Comparison of ENCODE assay signal across 17 cellular contexts in the genomic region with DNA sequence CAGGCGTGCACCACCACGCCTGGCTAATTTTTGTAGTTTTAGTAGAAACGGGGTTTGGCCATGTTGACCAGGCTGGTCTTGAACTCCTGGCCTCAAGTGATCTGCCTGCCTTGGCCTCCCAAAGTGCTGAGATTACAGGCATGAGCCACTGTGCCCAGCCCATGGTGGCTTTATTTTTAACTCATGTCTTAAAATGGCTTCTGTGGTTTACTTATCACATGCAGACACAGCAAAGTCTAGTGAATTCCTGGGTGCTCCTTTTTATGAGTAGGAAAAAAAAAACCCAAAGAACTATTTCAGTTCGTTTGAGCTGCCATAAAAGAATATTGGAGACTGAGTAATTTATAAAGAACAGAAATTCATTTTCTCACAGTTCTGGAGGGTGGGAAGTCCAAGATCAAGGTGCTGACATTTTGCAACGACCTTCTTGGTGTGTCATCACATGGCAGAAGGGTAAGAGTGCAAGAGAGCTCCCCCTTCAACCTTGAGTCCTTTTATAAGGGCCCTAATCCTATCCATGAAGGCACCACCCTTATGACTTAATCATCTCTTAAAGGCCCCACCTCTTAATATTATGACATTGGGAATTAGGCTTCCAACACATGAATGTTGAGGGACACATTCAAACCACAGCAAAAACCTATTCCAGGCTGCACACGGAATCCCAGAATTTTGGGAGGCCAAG. TPM values are rescaled to one million over a fixed set of nuclear protein-coding genes. Genes with fewer than 3 reads are reported as not detected.
A peak's percentile ranks its signal among the peaks of the same experiment; 100 is the strongest.
DNase-seq lines count a peak whose midpoint lies in the region; ATAC-seq and TF ChIP-seq lines count a peak whose summit lies in the region.
"Had no signal": no experiment of that assay in that cellular context is flagged by ENCODE, and none has a peak within 500 bp of the region (broad histone marks: within the 10 kb centered on the region; RNA-seq: fewer than 3 reads in every experiment).

No MANE protein-coding gene starts in this region.

- no peak overlapping the region for H3K4me3 ChIP-seq in SK-N-SH (ENCODE audit: low read depth in 2 of 2, low read length in 1 of 2)
- no peak overlapping the region for H3K4me3 ChIP-seq in HL-60 (replicated peaks; ENCODE audit: insufficient read depth, low read length)
- H3K4me3 ChIP-seq: left ventricle myocardium inferior, psoas muscle had no signal

- no peak overlapping the region for H3K4me2 ChIP-seq in SK-N-SH

- TF ChIP-seq CTCF in SK-N-SH (IDR thresholded peaks at IDR 0.05) (no peak), HL-60 (IDR thresholded peaks at IDR 0.05; ENCODE audit: insufficient read depth, low read length) (no peak)

- ATAC-seq in SK-N-SH treated with all-trans-retinoic acid at 6 μM for 48 hours (no peak), HG03175 (IDR thresholded peaks at IDR 0.05; ENCODE audit: unreplicated experiment) (no peak)
- no peak for ATAC-seq in naive thymus-derived CD8-positive, alpha-beta T cell
- ATAC-seq: psoas muscle had no signal

- 64% methylated on average over 6 of the region's 6 CpGs for WGBS in SK-N-SH (ENCODE audit: low lambda C conversion rate)

- no peaks in the 10 kb centered on the region for H3K36me3 ChIP-seq in SK-N-SH (replicated peaks in 1 of 2; ENCODE audit: control insufficient read depth in 1 of 2, insufficient read depth in 2 of 2, low read length in 1 of 2)
- H3K36me3 ChIP-seq: left ventricle myocardium inferior had no signal

- peak overlapping the region; percentile 91 for H3K27ac Mint-ChIP-seq in activated naive CD8-positive, alpha-beta T cell
- peak overlapping the region in 7 of 10 donors; percentile 38 to 97 (median 88) for H3K27ac Mint-ChIP-seq in naive thymus-derived CD8-positive, alpha-beta T cell

- H3K9me3 ChIP-seq in SK-N-SH = no peaks in the 10 kb centered on the region; the same call in 1 of the 2 replicates
- H3K9me3 ChIP-seq: left ventricle myocardium inferior, psoas muscle had no signal

- H3F3A ChIP-seq in SK-N-SH (replicated peaks; ENCODE audit: insufficient read depth) = no peaks in the 10 kb centered on the region

- CTCF ChIA-PET in SK-N-SH (lab: Yijun Ruan, JAX) = interaction anchor here (1.2 kb wide), 1 partner anchor 130 kb away, joined by 4 read pairs; no protein-coding TSS in a partner anchor

- no peaks in the 10 kb centered on the region for H4K20me1 ChIP-seq in SK-N-SH (ENCODE audit: insufficient read depth)

- no peak for TF ChIP-seq RAD21 in SK-N-SH (IDR thresholded peaks at IDR 0.05; ENCODE audit: low read length)

- no peaks in the 10 kb centered on the region for H3K79me2 ChIP-seq in SK-N-SH (ENCODE audit: insufficient read depth)

- no peak overlapping the region for H3K27ac ChIP-seq in SK-N-SH (ENCODE audit: low read depth in 2 of 2, low read length in 1 of 2)
- H3K27ac ChIP-seq in HL-60 (replicated peaks) = peak overlapping the region; percentile 57; the same call in 1 of the 2 replicates
- H3K27ac ChIP-seq: psoas muscle had no signal

- no peaks in the 10 kb centered on the region for H3K27me3 Mint-ChIP-seq in activated naive CD8-positive, alpha-beta T cell
- no peaks in the 10 kb centered on the region for H3K27me3 Mint-ChIP-seq in naive thymus-derived CD8-positive, alpha-beta T cell
- H3K27me3 Mint-ChIP-seq: CD4-positive, alpha-beta T cell had no signal

- TF ChIP-seq EP300 in SK-N-SH (IDR thresholded peaks at IDR 0.05; ENCODE audit: borderline replicate concordance in 1 of 2, low read depth in 1 of 2, low read length in 1 of 2) = no peak

- H2AFZ ChIP-seq in SK-N-SH (ENCODE audit: low read depth) = 0 out of 2 replicates have a peak overlapping the region, but pooled peaks have one; percentile 32

- POLR2A ChIA-PET in SK-N-SH (lab: Yijun Ruan, JAX) = no interaction called here
- POLR2A ChIA-PET in naive thymus-derived CD8-positive, alpha-beta T cell (lab: Charles Lee) = interaction anchor here (2.6 to 6.4 kb wide), 2 partner anchors 12 to 50 kb away, joined by 15 to 74 read pairs; partner anchors contain the start of gene REL

- H3K9me2 ChIP-seq in SK-N-SH = no peaks in the 10 kb centered on the region

- H3K4me1 ChIP-seq in SK-N-SH (ENCODE audit: control insufficient read depth in 1 of 2, insufficient read depth in 2 of 2, low read depth in 1 of 2, low read length in 1 of 2) = no peaks in the 10 kb centered on the region
- H3K4me1 ChIP-seq: psoas muscle had no signal

- no peak for DNase-seq in SK-N-SH
- no peak for DNase-seq in HL-60 (ENCODE audit: low read depth in 1 of 2, low spot score in 1 of 2)
- DNase-seq in naive thymus-derived CD8-positive, alpha-beta T cell = no peak
- no peak for DNase-seq in ureter (ENCODE audit: low spot score)
- DNase-seq in amniotic stem cell (lab: John Stamatoyannopoulos, UW) = no peak
- DNase-seq: activated CD4-positive, CD25-positive, alpha-beta regulatory T cell treated with anti-CD3 and anti-CD28 coated beads, Interleukin-2, amount 50 U/mL, for 72 hours; activated T-cell treated with anti-CD3 and anti-CD28 coated beads, Interleukin-2, amount 50 U/mL, for 4 hours; CD4-positive, alpha-beta T cell; IMR-90; left ventricle myocardium inferior; NCI-H1048; NCI-H774; psoas muscle; stimulated activated naive CD4-positive, alpha-beta T cell treated with Interleukin-2 at 50 U/mL for 16 hours had no signal

- H3K4me1 Mint-ChIP-seq in activated naive CD8-positive, alpha-beta T cell (ENCODE audit: low read depth) = peaks cover 29% of the 10 kb centered on the region
- H3K4me1 Mint-ChIP-seq in naive thymus-derived CD8-positive, alpha-beta T cell = peaks cover 10 to 40% (median 18%) of the 10 kb centered on the region in 4 donors

- peaks cover 16% of the 10 kb centered on the region for H3K36me3 Mint-ChIP-seq in activated naive CD8-positive, alpha-beta T cell
- H3K36me3 Mint-ChIP-seq in naive thymus-derived CD8-positive, alpha-beta T cell = peaks cover 0 to 20% (median 17%) of the 10 kb centered on the region in 3 donors

- H3K27me3 ChIP-seq in SK-N-SH (ENCODE audit: insufficient read depth) (no peaks in the 10 kb centered on the region), HL-60 (ENCODE audit: insufficient read depth, poor library complexity, severe bottlenecking) (no peaks in the 10 kb centered on the region)

- no peak overlapping the region for H3K9ac ChIP-seq in SK-N-SH

- peaks cover 11% of the 10 kb centered on the region for H3K9me3 Mint-ChIP-seq in activated naive CD8-positive, alpha-beta T cell (ENCODE audit: low read depth)
- H3K9me3 Mint-ChIP-seq in naive thymus-derived CD8-positive, alpha-beta T cell = peaks cover 8 to 25% (median 18%) of the 10 kb centered on the region in 9 donors

- H3K4me3 Mint-ChIP-seq in activated naive CD8-positive, alpha-beta T cell = no peak overlapping the region
- H3K4me3 Mint-ChIP-seq in naive thymus-derived CD8-positive, alpha-beta T cell = peak overlapping the region in 2 of 10 donors; percentile 31 to 58

TF ChIP-seq in SK-N-SH, 30 proteins besides CTCF, POLR2A, EP300 and RAD21:
- TF ChIP-seq RCOR1 (IDR thresholded peaks at IDR 0.05; ENCODE audit: low read length) (no peak), TCF12 (IDR thresholded peaks at IDR 0.05) (no peak), SIN3A (IDR thresholded peaks at IDR 0.05; ENCODE audit: borderline replicate concordance, low read depth, low read length) (no peak), EZH2phosphoT487 (IDR thresholded peaks at IDR 0.05; ENCODE audit: borderline replicate concordance, low read depth) (no peak), POLR2AphosphoS5 (IDR thresholded peaks at IDR 0.05; ENCODE audit: low read depth, low read length) (no peak), GATA2 (CRISPR knock-in tag; IDR thresholded peaks at IDR 0.05) (no peak), TEAD4 (IDR thresholded peaks at IDR 0.05; ENCODE audit: borderline replicate concordance, insufficient read depth) (no peak)

TF ChIP-seq in SK-N-SH treated with all-trans-retinoic acid at 6 μM for 48 hours, 23 proteins besides CTCF, POLR2A, EP300 and RAD21:
- TF ChIP-seq RARB (CRISPR knock-in tag; IDR thresholded peaks at IDR 0.05) = no peak
- no peak for TF ChIP-seq ISL1 (CRISPR knock-in tag; IDR thresholded peaks at IDR 0.05)

RNA-seq across cellular contexts. Expression of gene REL, which starts 12.6 kb away (rescaled TPM):
- polyA plus RNA-seq in SK-N-SH (2012; rRNA removed) = 0.59 and 0.96 TPM in 2 replicates
- 0.75 and 0.82 TPM in 2 replicates for polyA plus RNA-seq in SK-N-SH (2012; cell fraction: cytosol; rRNA removed)
- polyA plus RNA-seq in SK-N-SH (2012; cell fraction: nucleus; rRNA removed) = 1.2 and 1.6 TPM in 2 replicates
- 10 to 100 TPM; 27.1 to 28.8 TPM for total RNA-seq in naive thymus-derived CD8-positive, alpha-beta T cell
- polyA plus RNA-seq in naive thymus-derived CD8-positive, alpha-beta T cell = 10 to 100 TPM; 12.5 to 20.0 (median 13.7) TPM
- total RNA-seq in ureter = 46.0 TPM
